ENCODE assay signal across 8 cellular contexts in genomic region chr1:51878307-51878615, GRCh38. TPM values are rescaled to one million over a fixed set of nuclear protein-coding genes. Genes with fewer than 3 reads are reported as not detected.
A peak's percentile ranks its signal among the peaks of the same experiment; 100 is the strongest.
DNase-seq lines count a peak whose midpoint lies in the region; ATAC-seq and TF ChIP-seq lines count a peak whose summit lies in the region.

No MANE protein-coding gene starts in this region.

- no peaks in the 10 kb centered on the region for H3K9me3 Mint-ChIP-seq in type B pancreatic cell

- peak overlapping the region; percentile 99 for H3K4me3 ChIP-seq in skeletal muscle cell (ENCODE audit: low read depth, low read length)

- peaks cover 7% of the 10 kb centered on the region for H3K36me3 Mint-ChIP-seq in type B pancreatic cell

- peak overlapping the region; percentile 94 for H3K27ac ChIP-seq in epithelial cell of prostate

- H3K27me3 Mint-ChIP-seq in type B pancreatic cell: peaks cover 12% of the 10 kb centered on the region

- peak; percentile 1 for DNase-seq in GM19240 (ENCODE audit: insufficient read length, low spot score)
- DNase-seq in epithelial cell of prostate (ENCODE audit: low read depth, low spot score): no peak
- DNase-seq in skeletal muscle cell (ENCODE audit: low read depth): no peak
- DNase-seq in SIG-M5 treated with dmso at 0.1 percent for 504 hours (lab: John Stamatoyannopoulos, UW; ENCODE audit: unreplicated experiment): no peak
- DNase-seq in type B pancreatic cell (ENCODE audit: extremely low spot score, unreplicated experiment): no peak
- no peak for DNase-seq in activated CD4-positive, alpha-beta T cell treated with anti-CD3 and anti-CD28 coated beads for 4 hours
- DNase-seq in OCI-M2 (lab: John Stamatoyannopoulos, UW; ENCODE audit: unreplicated experiment): no peak

- H3K4me3 Mint-ChIP-seq in type B pancreatic cell: no peak overlapping the region

- peaks cover 5% of the 10 kb centered on the region for H3K4me1 Mint-ChIP-seq in type B pancreatic cell (ENCODE audit: unreplicated experiment)

- H3K27ac Mint-ChIP-seq in type B pancreatic cell: no peak overlapping the region

- TF ChIP-seq CTCF in type B pancreatic cell (conservative IDR thresholded peaks at IDR 0.05): no peak

- ATAC-seq in HG03460 (IDR thresholded peaks at IDR 0.05; ENCODE audit: unreplicated experiment): peak; percentile 14

RNA-seq across cellular contexts. Expression of gene NRDC, which starts 0.3 kb away (rescaled TPM):
- total RNA-seq in type B pancreatic cell (ENCODE audit: low replicate concordance): 105 and 134 TPM in 2 replicates
